32 cellular contexts compared by ENCODE assay signal in the genomic region with DNA sequence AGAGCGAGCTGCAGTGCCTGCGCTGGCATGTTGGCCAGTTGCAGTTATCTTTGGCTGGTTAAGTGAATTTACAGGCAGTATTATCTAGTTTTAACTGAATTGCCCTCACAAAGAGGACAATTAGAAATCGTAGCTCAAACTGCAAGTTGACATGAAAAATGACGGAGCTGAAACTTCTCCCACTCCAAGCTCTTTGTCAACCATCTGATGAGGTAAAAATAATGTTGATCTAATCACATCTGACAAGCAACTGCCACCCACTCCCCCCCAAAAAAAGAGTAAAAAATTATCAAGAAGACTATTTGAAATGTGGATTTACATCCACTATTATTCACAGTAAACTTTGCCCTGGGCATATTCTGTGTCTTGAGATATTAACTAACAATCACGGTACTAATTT.
"Had no signal": no experiment of that assay in that cellular context is flagged by ENCODE, and none has a peak within 500 bp of the region (broad histone marks: within the 10 kb centered on the region; RNA-seq: fewer than 3 reads in every experiment).

No MANE protein-coding gene starts in this region.

- ATAC-seq: activated CD8-positive, alpha-beta T cell treated with anti-CD3 and anti-CD28 coated beads for 36 hours; activated naive CD4-positive, alpha-beta T cell treated with anti-CD3 and anti-CD28 coated beads, Interleukin-2, amount 50 U/mL, for 72 hours; activated T-cell treated with anti-CD3 and anti-CD28 coated beads, Interleukin-2, amount 50 U/mL, for 4 hours; activated T-cell treated with anti-CD3 and anti-CD28 coated beads, Interleukin-2, amount 50 U/mL, for 72 hours; activated T-helper 17 cell treated with anti-CD3 and anti-CD28 coated beads, Interleukin-2, amount 50 U/mL, for 72 hours; body of pancreas had no signal

- H3K4me3 ChIP-seq: adrenal gland, body of pancreas, breast epithelium had no signal

- DNase-seq: activated B cell treated with CpG ODN at 0.5 μM for 24 hours; activated CD4-positive, alpha-beta memory T cell treated with anti-CD3 and anti-CD28 coated beads for 36 hours; activated CD4-positive, alpha-beta T cell treated with anti-CD3 and anti-CD28 coated beads for 4 hours; activated CD4-positive, alpha-beta T cell treated with anti-CD3 and anti-CD28 coated beads, Interleukin-2, amount 10 ng/mL, durations not matched to agents 24 days and 14 days; activated CD4-positive, alpha-beta T cell treated with anti-CD3 and anti-CD28 coated beads, Interleukin-2, amount 50 U/mL, for 1 hour; activated CD4-positive, alpha-beta T cell treated with anti-CD3 and anti-CD28 coated beads, Interleukin-2, amount 50 U/mL, for 4 hours; activated CD4-positive, CD25-positive, alpha-beta regulatory T cell treated with anti-CD3 and anti-CD28 coated beads, Interleukin-2, amount 50 U/mL, for 72 hours; activated CD8-positive, alpha-beta memory T cell treated with anti-CD3 and anti-CD28 coated beads, Interleukin-2, amount 50 U/mL, for 4 hours; activated CD8-positive, alpha-beta T cell treated with anti-CD3 and anti-CD28 coated beads for 36 hours; activated effector memory CD4-positive, alpha-beta T cell treated with anti-CD3 and anti-CD28 coated beads, Interleukin-2, amount 50 U/mL, for 16 hours; activated gamma-delta T cell treated with Interleukin-2 at 50 U/mL for 16 hours; activated naive CD4-positive, alpha-beta T cell; activated naive CD4-positive, alpha-beta T cell treated with anti-CD3 and anti-CD28 coated beads for 36 hours; activated naive CD4-positive, alpha-beta T cell treated with anti-CD3 and anti-CD28 coated beads, Interleukin-2, amount 50 U/mL, for 16 hours; activated naive CD8-positive, alpha-beta T cell treated with anti-CD3 and anti-CD28 coated beads for 36 hours; activated T-cell treated with anti-CD3 and anti-CD28 coated beads for 4 hours; activated T-cell treated with anti-CD3 and anti-CD28 coated beads, Interleukin-2, amount 50 U/mL, for 1 hour; activated T-cell treated with anti-CD3 and anti-CD28 coated beads, Interleukin-2, amount 50 U/mL, for 4 hours; activated T-cell treated with anti-CD3 and anti-CD28 coated beads, Interleukin-2, amount 50 U/mL, for 72 hours; adrenal gland; amniotic stem cell; aorta; body of pancreas; brain microvascular endothelial cell; cerebellar nuclear complex; T-helper 1 cell; T-helper 2 cell; T-helper 9 cell had no signal

- H3K27ac ChIP-seq: adrenal gland, body of pancreas, brain microvascular endothelial cell, breast epithelium, VCaP had no signal
